In genomic region chr15:67224889-67225288, GRCh38 we compare ENCODE assay signal across 14 cellular contexts. TPM values are rescaled to one million over a fixed set of nuclear protein-coding genes. Genes with fewer than 3 reads are reported as not detected.
DNase-seq lines count a peak whose midpoint lies in the region; ATAC-seq and TF ChIP-seq lines count a peak whose summit lies in the region.
"Had no signal": no experiment of that assay in that cellular context is flagged by ENCODE, and none has a peak within 500 bp of the region (broad histone marks: within the 10 kb centered on the region; RNA-seq: fewer than 3 reads in every experiment).

No MANE protein-coding gene starts in this region.

- TF ChIP-seq EP300 in esophagus muscularis mucosa (IDR thresholded peaks at IDR 0.05), result no peak

- H2AFZ ChIP-seq in PC-3 (ENCODE audit: low read length), result no peak overlapping the region

- intact Hi-C loops in PC-3 (cut with micrococcal nuclease) (no loop called here), mucosa of descending colon (cut with DNase I, micrococcal nuclease) (no loop called here), esophagus muscularis mucosa (cut with DNase I) (no loop called here)

- CTCF ChIA-PET in PC-3 (lab: Charles Lee), result no interaction called here

- TF ChIP-seq CTCF in PC-3 (conservative IDR thresholded peaks at IDR 0.05; ENCODE audit: low read depth, low read length), result no peak
- no peak for TF ChIP-seq CTCF in epithelial cell of esophagus (IDR thresholded peaks at IDR 0.05; ENCODE audit: insufficient read depth, low read depth, low read length, missing control alignments)
- TF ChIP-seq CTCF in mucosa of descending colon (IDR thresholded peaks at IDR 0.05), result no peak
- no peak for TF ChIP-seq CTCF in esophagus muscularis mucosa (IDR thresholded peaks at IDR 0.05)

- H3F3A ChIP-seq in PC-3 (ENCODE audit: low read length, unreplicated experiment), result peaks cover 2% of the 10 kb centered on the region

- no peaks in the 10 kb centered on the region for H3K79me2 ChIP-seq in PC-3 (ENCODE audit: low read length)

- H3K4me1 ChIP-seq in PC-3 (ENCODE audit: insufficient read depth, low read length) (peaks cover 13% of the 10 kb centered on the region), mucosa of descending colon (ENCODE audit: low read depth) (peaks cover 12% of the 10 kb centered on the region), esophagus muscularis mucosa (peaks cover 0 to 7% (median 0%) of the 10 kb centered on the region in 4 donors)

- 98% methylated on average over 3 of the region's 3 CpGs for WGBS in esophagus muscularis mucosa

- DNase-seq in PC-3, result peak; percentile 39
- DNase-seq in epithelial cell of esophagus (ENCODE audit: low read depth), result peak; percentile 99
- peak in 1 of 3 donors; percentile 64 for DNase-seq in mucosa of descending colon
- no peak for DNase-seq in NCI-H748 treated with DMSO at 0.1 percent for 48 hours (lab: John Stamatoyannopoulos, UW)
- no peak for DNase-seq in NCI-H748 (lab: John Stamatoyannopoulos, UW; ENCODE audit: unreplicated experiment)
- DNase-seq in esophagus muscularis mucosa (ENCODE audit: extremely low spot score), result no peak
- DNase-seq: CD8-positive, alpha-beta T cell; DND-41; GDM1; NCI-H1417; NCI-H1930; NCI-H510A had no signal

- no peak for TF ChIP-seq POLR2A in esophagus muscularis mucosa (IDR thresholded peaks at IDR 0.05; ENCODE audit: low read depth)

- ATAC-seq in PC-3, result no peak
- ATAC-seq in mucosa of descending colon, result peak; percentile 98
- no peak for ATAC-seq in HG03280 (IDR thresholded peaks at IDR 0.05; ENCODE audit: unreplicated experiment)
- ATAC-seq: CD8-positive, alpha-beta T cell had no signal

- H4K20me1 ChIP-seq in PC-3 (ENCODE audit: low read length), result no peaks in the 10 kb centered on the region

- H3K4me2 ChIP-seq in PC-3 (ENCODE audit: low read length), result 0 out of 2 replicates have a peak overlapping the region, but pooled peaks have one; percentile 4
- H3K4me2 ChIP-seq: KMS-11 had no signal

- H3K9ac ChIP-seq in PC-3 (ENCODE audit: low read length), result no peak overlapping the region
- H3K9ac ChIP-seq: KMS-11 had no signal

- no peaks in the 10 kb centered on the region for H3K9me2 ChIP-seq in PC-3 (replicated peaks; ENCODE audit: low read length)

- H3K27me3 ChIP-seq in PC-3 (ENCODE audit: low read length) (no peaks in the 10 kb centered on the region), esophagus muscularis mucosa (no peaks in the 10 kb centered on the region)

- POLR2A ChIA-PET in PC-3 (lab: Charles Lee; ENCODE audit: unreplicated experiment), result interaction anchor here (0.5 kb wide), 1 partner anchor 104 kb away, joined by 7 read pairs; no protein-coding TSS in a partner anchor

- BruUV-seq in PC-3 (replicated peaks; lab: Mats Ljungman, UMichigan), result no TSS peak

- peaks cover 11% of the 10 kb centered on the region; the same call in 1 of the 2 replicates for H3K36me3 ChIP-seq in PC-3 (ENCODE audit: low read depth, low read length)
- no peaks in the 10 kb centered on the region for H3K36me3 ChIP-seq in mucosa of descending colon (ENCODE audit: low read depth)
- peaks cover 0 to 21% (median 14%) of the 10 kb centered on the region in 4 donors for H3K36me3 ChIP-seq in esophagus muscularis mucosa

- H3K9me3 ChIP-seq in PC-3 (ENCODE audit: low read length) (no peaks in the 10 kb centered on the region), mucosa of descending colon (no peaks in the 10 kb centered on the region), esophagus muscularis mucosa (no peaks in the 10 kb centered on the region)

- H3K27ac ChIP-seq in PC-3 (ENCODE audit: low read length), result peak overlapping the region; percentile 21
- H3K27ac ChIP-seq in esophagus muscularis mucosa (replicated peaks in 1 of 4), result no peak overlapping the region
- H3K27ac ChIP-seq: KMS-11 had no signal

- no peak overlapping the region for H3K4me3 ChIP-seq in PC-3 (ENCODE audit: low read length)
- H3K4me3 ChIP-seq in epithelial cell of esophagus (ENCODE audit: low read length), result no peak overlapping the region
- no peak overlapping the region for H3K4me3 ChIP-seq in mucosa of descending colon
- no peak overlapping the region for H3K4me3 ChIP-seq in esophagus muscularis mucosa

RNA-seq across cellular contexts. Expression of gene AAGAB, which starts 29.6 kb away (rescaled TPM):
- total RNA-seq in PC-3 (2014; rRNA removed) (25.7 and 30.5 TPM in 2 replicates), mucosa of descending colon (10 to 100 TPM; 40.5 to 52.1 (median 48.3) TPM), esophagus muscularis mucosa (10 to 100 TPM; 21.3 to 37.8 (median 29.0) TPM)

RNA-seq across cellular contexts. Expression of gene IQCH, which starts 29.7 kb away (rescaled TPM):
- total RNA-seq in PC-3 (2014; rRNA removed), result 2.1 and 8.2 TPM in 2 replicates
- 1 to 10 TPM; 2.2 to 3.0 (median 2.2) TPM for total RNA-seq in mucosa of descending colon
- total RNA-seq in esophagus muscularis mucosa, result 1 to 10 TPM in 2 of 4 donors, under 1 TPM in 2; 0.58 to 2.4 (median 1.2) TPM

Comparison
In these comparisons a context has a peak if more than half of its experiments do, and no peak if none do; other contexts are left out.
1. DNase-seq: peak in PC-3 (single experiment) and epithelial cell of esophagus (single experiment); none in NCI-H748 treated with DMSO at 0.1 percent for 48 hours (single experiment), NCI-H748 (single experiment) and esophagus muscularis mucosa (single experiment).